21 cellular contexts compared by ENCODE assay signal in genomic region chr9:100591639-100592412, GRCh38. TPM values are rescaled to one million over a fixed set of nuclear protein-coding genes. Genes with fewer than 3 reads are reported as not detected.
DNase-seq lines count a peak whose midpoint lies in the region; ATAC-seq and TF ChIP-seq lines count a peak whose summit lies in the region.
"Had no signal": no experiment of that assay in that cellular context is flagged by ENCODE, and none has a peak within 500 bp of the region (broad histone marks: within the 10 kb centered on the region; RNA-seq: fewer than 3 reads in every experiment).

No MANE protein-coding gene starts in this region.

- no peak overlapping the region for H3K18ac ChIP-seq in IMR-90 (ENCODE audit: low read depth, low read length)

- 100% methylated on average over 2 of the region's 5 CpGs; no CpG with 5 or more reads in 1 of the 2 experiments for WGBS in IMR-90 (ENCODE audit: extremely low coverage in 2 of 2, insufficient read length in 1 of 2), 2 experiments

- no peak overlapping the region for H2BK5ac ChIP-seq in IMR-90 (ENCODE audit: low read depth, low read length, poor library complexity, severe bottlenecking)

- H3K9ac ChIP-seq in IMR-90 (ENCODE audit: low read depth, low read length), result no peak overlapping the region
- H3K9ac ChIP-seq: KMS-11 had no signal

- H3K4me1 ChIP-seq in IMR-90 (ENCODE audit: control insufficient read depth, insufficient read depth, low read length), result peaks cover 14% of the 10 kb centered on the region
- H3K4me1 ChIP-seq: BE2C had no signal

- in situ Hi-C loops in IMR-90 (cut with MboI; ENCODE audit: low sequenced_read_pairs), result loop anchor here (25.0 kb wide), 2 partner anchors 555 to 1405 kb away; no protein-coding TSS in a partner anchor

- no peak for ATAC-seq in IMR-90 (ENCODE audit: low read depth)
- ATAC-seq in HG02970 (IDR thresholded peaks at IDR 0.05; ENCODE audit: low FRiP score, unreplicated experiment), result no peak

- no peak overlapping the region for H3K23ac ChIP-seq in IMR-90 (ENCODE audit: low read depth, low read length)

- no TSS peak for BruUV-seq in IMR-90 (replicated peaks; lab: Mats Ljungman, UMichigan)

- CTCF ChIA-PET in IMR-90 (lab: Yijun Ruan, JAX), result no interaction called here

- H3K36me3 Mint-ChIP-seq in neural crest cell (ENCODE audit: low read depth), result peaks cover 4% of the 10 kb centered on the region
- H3K36me3 Mint-ChIP-seq: CD4-positive, CD25-positive, alpha-beta regulatory T cell had no signal

- dilution Hi-C loops in IMR-90 (cut with HindIII; ENCODE audit: low sequenced_read_pairs, unreplicated experiment), result no loop called here

- peak overlapping the region; percentile 47 for H2AK5ac ChIP-seq in IMR-90 (ENCODE audit: low read depth, low read length)

- no peak overlapping the region for H2AFZ ChIP-seq in IMR-90 (replicated peaks; ENCODE audit: low read length, poor library complexity)
- H2AFZ ChIP-seq: PC-9 had no signal

- H3K36me3 ChIP-seq in IMR-90 (ENCODE audit: control insufficient read depth, insufficient read depth, low read length), result no peaks in the 10 kb centered on the region
- H3K36me3 ChIP-seq: BE2C had no signal

- POLR2A ChIA-PET in IMR-90 (lab: Charles Lee; ENCODE audit: unreplicated experiment), result no interaction called here

- no peak overlapping the region for H3K4ac ChIP-seq in IMR-90 (ENCODE audit: low read depth, low read length)

- no peak overlapping the region for H2BK20ac ChIP-seq in IMR-90 (ENCODE audit: low read depth, low read length)

- no peaks in the 10 kb centered on the region for H3K9me3 ChIP-seq in IMR-90 (ENCODE audit: control insufficient read depth, insufficient read depth, low read length)
- H3K9me3 ChIP-seq: BE2C had no signal

- H3K14ac ChIP-seq in IMR-90 (replicated peaks; ENCODE audit: low read depth, low read length), result no peak overlapping the region

- no peak overlapping the region for H2AK9ac ChIP-seq in IMR-90 (replicated peaks; ENCODE audit: low read depth, low read length, poor library complexity)

- H3K79me1 ChIP-seq in IMR-90 (ENCODE audit: low read depth in 1 of 2, low read length in 2 of 2), result peaks cover 0 to 9% of the 10 kb centered on the region in 2 experiments; a peak in 2 of 4 replicates

- peak overlapping the region; percentile 13 for H3K4me3 Mint-ChIP-seq in neural crest cell
- H3K4me3 Mint-ChIP-seq: CD4-positive, CD25-positive, alpha-beta regulatory T cell had no signal

- no peak for TF ChIP-seq RAD21 in IMR-90 (IDR thresholded peaks at IDR 0.05; ENCODE audit: low read length)

- no peak overlapping the region for H4K91ac ChIP-seq in IMR-90 (ENCODE audit: insufficient read depth, low read depth, low read length)

- H2BK15ac ChIP-seq in IMR-90 (ENCODE audit: low read depth, low read length), result 0 out of 3 replicates have a peak overlapping the region, but pooled peaks have one; percentile 0

- peaks cover 13% of the 10 kb centered on the region for H3K9me1 ChIP-seq in IMR-90 (ENCODE audit: insufficient read depth, low read length)

- no peaks in the 10 kb centered on the region for H4K20me1 ChIP-seq in IMR-90 (ENCODE audit: insufficient read depth, low read length)

- no peak overlapping the region for H3K27ac ChIP-seq in IMR-90 (ENCODE audit: insufficient read depth, low read length)
- peak overlapping the region in 57 of 59 donors; percentile 3 to 85 (median 70) for H3K27ac ChIP-seq in dorsolateral prefrontal cortex
- peak overlapping the region; percentile 21 for H3K27ac ChIP-seq in substantia nigra (ENCODE audit: low read depth, low read length, poor library complexity, severe bottlenecking)
- H3K27ac ChIP-seq: KMS-11, PC-9, RWPE1 had no signal

- H3K27ac Mint-ChIP-seq in neural crest cell (ENCODE audit: unreplicated experiment), result no peak overlapping the region

- H3K4me3 ChIP-seq in IMR-90 (ENCODE audit: insufficient read depth, low read depth, low read length), result no peak overlapping the region
- no peak overlapping the region for H3K4me3 ChIP-seq in dorsolateral prefrontal cortex
- H3K4me3 ChIP-seq: PC-9 had no signal

- no peak overlapping the region for H3K56ac ChIP-seq in IMR-90 (ENCODE audit: extremely low read depth, insufficient read depth, low read length)

- peaks cover 9% of the 10 kb centered on the region for H3K27me3 Mint-ChIP-seq in neural crest cell (ENCODE audit: low read depth)

- intact Hi-C loops in IMR-90 (cut with micrococcal nuclease) (loop anchor here (5.0 to 10.0 kb wide), 5 partner anchors 85 to 1327 kb away; partner anchors contain the start of genes ERP44, INVS and MSANTD3), dorsolateral prefrontal cortex (cut with DNase I) (loop anchor here (10.0 kb wide), 3 partner anchors 97 to 567 kb away; partner anchors contain the start of gene TMEFF1 (in 1 of the 2))

- DNase-seq in IMR-90, result no peak
- DNase-seq in dorsolateral prefrontal cortex, result no peak
- no peak for DNase-seq in neural crest cell (ENCODE audit: low read depth, low spot score)
- peak in 5 of 49 donors; percentile 8 to 22 (median 17) for DNase-seq in substantia nigra (lab: John Stamatoyannopoulos, UW)
- DNase-seq in nucleus accumbens (lab: John Stamatoyannopoulos, UW), result no peak
- no peak for DNase-seq in NOMO-1 treated with DMSO at 0.1 percent for 48 hours (lab: John Stamatoyannopoulos, UW; ENCODE audit: unreplicated experiment)
- DNase-seq: BE2C; CD4-positive, CD25-positive, alpha-beta regulatory T cell; DMS153; H7; MV-4-11; NCI-H1417 treated with DMSO at 0.1 percent for 48 hours; NCI-H187 treated with DMSO at 0.1 percent for 48 hours; NCI-H226; NCI-H524; NCI-H82; PC-9; SIG-M5 had no signal

- no peak overlapping the region for H4K8ac ChIP-seq in IMR-90 (ENCODE audit: low read depth in 2 of 2, low read length in 2 of 2)

- no peak overlapping the region for H4K5ac ChIP-seq in IMR-90 (ENCODE audit: low read depth, low read length)

- no peak overlapping the region for H2BK120ac ChIP-seq in IMR-90 (ENCODE audit: low read depth, low read length)

- no peaks in the 10 kb centered on the region for H3K27me3 ChIP-seq in IMR-90 (ENCODE audit: control insufficient read depth, insufficient read depth, low read length)
- H3K27me3 ChIP-seq in dorsolateral prefrontal cortex, result no peaks in the 10 kb centered on the region
- H3K27me3 ChIP-seq: BE2C had no signal

- no peak for TF ChIP-seq POLR2A in IMR-90 (IDR thresholded peaks at IDR 0.05; ENCODE audit: low read depth, low read length)

- H3K4me1 Mint-ChIP-seq in neural crest cell, result peaks cover 5% of the 10 kb centered on the region

- no peaks in the 10 kb centered on the region for H3K9me3 Mint-ChIP-seq in neural crest cell
- H3K9me3 Mint-ChIP-seq: CD4-positive, CD25-positive, alpha-beta regulatory T cell had no signal

- H3K4me2 ChIP-seq in IMR-90 (ENCODE audit: low read depth, low read length), result no peak overlapping the region
- H3K4me2 ChIP-seq: KMS-11, PC-9 had no signal

- TF ChIP-seq CTCF in IMR-90 (conservative IDR thresholded peaks at IDR 0.05; ENCODE audit: low read depth, low read length) (no peak), dorsolateral prefrontal cortex (IDR thresholded peaks at IDR 0.05 in 54 of 56, conservative IDR thresholded peaks at IDR 0.05 in 2 of 56; ENCODE audit: low read depth in 1 of 56, partially characterized antibody in 56 of 56) (no peak), neural crest cell (conservative IDR thresholded peaks at IDR 0.05) (no peak)

TF ChIP-seq in IMR-90, 13 proteins besides CTCF, POLR2A, EP300 and RAD21:
- no peak for TF ChIP-seq MAFK (IDR thresholded peaks at IDR 0.05; ENCODE audit: low read depth, low read length)
- no peak for TF ChIP-seq BHLHE40 (IDR thresholded peaks at IDR 0.05; ENCODE audit: low read depth, low read length)
- no peak for TF ChIP-seq SMC3 (IDR thresholded peaks at IDR 0.05; ENCODE audit: low read depth, low read length)
- no peak for TF ChIP-seq RCOR1 (IDR thresholded peaks at IDR 0.05; ENCODE audit: insufficient replicate concordance, low read length)
- TF ChIP-seq CEBPB (IDR thresholded peaks at IDR 0.05; ENCODE audit: low read depth, low read length), result no peak
- TF ChIP-seq CHD1 (IDR thresholded peaks at IDR 0.05; ENCODE audit: low read depth, low read length), result no peak
- TF ChIP-seq NFE2L2 (IDR thresholded peaks at IDR 0.05; ENCODE audit: low read depth, low read length), result no peak
- TF ChIP-seq MAZ (IDR thresholded peaks at IDR 0.05; ENCODE audit: borderline replicate concordance, low read depth, low read length), result no peak
- TF ChIP-seq ELK1 (IDR thresholded peaks at IDR 0.05; ENCODE audit: borderline replicate concordance, low read depth, low read length), result no peak
- no peak for TF ChIP-seq FOS (IDR thresholded peaks at IDR 0.05; ENCODE audit: low read depth, low read length)

RNA-seq across cellular contexts. Expression of gene CAVIN4, which starts 13.9 kb away (rescaled TPM):
- total RNA-seq in IMR-90 (2012; rRNA removed) (2.2 and 4.2 TPM in 2 replicates), dorsolateral prefrontal cortex (1 to 10 TPM; 2.1 to 7.0 (median 4.3) TPM), neural crest cell (7.0 and 7.2 TPM in 2 replicates)
- polyA plus RNA-seq in IMR-90 (2012; rRNA removed), result 2.3 and 2.6 TPM in 2 replicates
- polyA plus RNA-seq in IMR-90 (2012; cell fraction: cytosol; rRNA removed), result 0.29 and 0.53 TPM in 2 replicates
- polyA plus RNA-seq in IMR-90 (2012; cell fraction: nucleus; rRNA removed; ENCODE audit: low replicate concordance), result 0.54 and 2.8 TPM in 2 replicates
